ENCODE assay signal across 8 cellular contexts in genomic region chr2:6945087-6945813, GRCh38.
DNase-seq lines count a peak whose midpoint lies in the region; ATAC-seq and TF ChIP-seq lines count a peak whose summit lies in the region.

No MANE protein-coding gene starts in this region.

- H3K36me3 Mint-ChIP-seq in activated naive CD4-positive, alpha-beta T cell treated with anti-CD3 and anti-CD28 coated beads, Interleukin-2, amount 50 U/mL, for 24 hours: peaks cover 33% of the 10 kb centered on the region
- H3K36me3 Mint-ChIP-seq in activated naive CD4-positive, alpha-beta T cell treated with anti-CD3 and anti-CD28 coated beads, Interleukin-2, amount 10 ng/mL, durations not matched to agents 7 days and 5 days: peaks cover 66% of the 10 kb centered on the region

- H3K9me3 ChIP-seq in subcutaneous abdominal adipose tissue (ENCODE audit: control insufficient read depth in 5 of 5, low read length in 5 of 5): no peaks in the 10 kb centered on the region

- H3K27me3 ChIP-seq in subcutaneous abdominal adipose tissue (ENCODE audit: control insufficient read depth in 5 of 5, insufficient read depth in 4 of 5, low read length in 5 of 5): no peaks in the 10 kb centered on the region

- H3K4me1 Mint-ChIP-seq in activated naive CD4-positive, alpha-beta T cell treated with anti-CD3 and anti-CD28 coated beads, Interleukin-2, amount 50 U/mL, for 24 hours: peaks cover 73% of the 10 kb centered on the region
- H3K4me1 Mint-ChIP-seq in activated naive CD4-positive, alpha-beta T cell treated with anti-CD3 and anti-CD28 coated beads, Interleukin-2, amount 10 ng/mL, durations not matched to agents 7 days and 5 days: peaks cover 37% of the 10 kb centered on the region

- ATAC-seq in HG02970 (IDR thresholded peaks at IDR 0.05; ENCODE audit: low FRiP score, unreplicated experiment): peak; percentile 82

- H3K27me3 Mint-ChIP-seq in activated naive CD4-positive, alpha-beta T cell treated with anti-CD3 and anti-CD28 coated beads, Interleukin-2, amount 50 U/mL, for 24 hours: no peaks in the 10 kb centered on the region
- no peaks in the 10 kb centered on the region for H3K27me3 Mint-ChIP-seq in activated naive CD4-positive, alpha-beta T cell treated with anti-CD3 and anti-CD28 coated beads, Interleukin-2, amount 10 ng/mL, durations not matched to agents 7 days and 5 days

- no peaks in the 10 kb centered on the region for H3K9me3 Mint-ChIP-seq in activated naive CD4-positive, alpha-beta T cell treated with anti-CD3 and anti-CD28 coated beads, Interleukin-2, amount 50 U/mL, for 24 hours
- H3K9me3 Mint-ChIP-seq in activated naive CD4-positive, alpha-beta T cell treated with anti-CD3 and anti-CD28 coated beads, Interleukin-2, amount 10 ng/mL, durations not matched to agents 7 days and 5 days: no peaks in the 10 kb centered on the region

- CTCF ChIA-PET in activated naive CD4-positive, alpha-beta T cell treated with anti-CD3 and anti-CD28 coated beads, Interleukin-2, amount 10 ng/mL, durations not matched to agents 7 days and 5 days (lab: Charles Lee): no interaction called here

- H3K27ac ChIP-seq in VCaP (peak overlapping the region; percentile 52), subcutaneous abdominal adipose tissue (ENCODE audit: low read depth, low read length) (peak overlapping the region; percentile 78)

- H3K4me3 ChIP-seq in subcutaneous abdominal adipose tissue (ENCODE audit: low read depth in 1 of 5, low read length in 5 of 5): no peak overlapping the region

- DNase-seq in activated naive CD4-positive, alpha-beta T cell treated with anti-CD3 and anti-CD28 coated beads, Interleukin-2, amount 10 ng/mL, durations not matched to agents 7 days and 5 days: no peak
- DNase-seq in DMS153 (lab: John Stamatoyannopoulos, UW) (no peak), NCI-H345 treated with DMSO at 0.1 percent for 48 hours (lab: John Stamatoyannopoulos, UW; ENCODE audit: unreplicated experiment) (no peak), AG08396 (ENCODE audit: low spot score) (no peak)

- H3K9ac ChIP-seq in subcutaneous abdominal adipose tissue (ENCODE audit: low read length in 5 of 5): peak overlapping the region in 4 of 5 donors; percentile 10 to 65 (median 29)

- H3K4me1 ChIP-seq in subcutaneous abdominal adipose tissue (ENCODE audit: control insufficient read depth in 5 of 5, insufficient read depth in 5 of 5, low read length in 5 of 5): peaks cover 0 to 31% (median 29%) of the 10 kb centered on the region in 5 donors

- H3K4me3 Mint-ChIP-seq in activated naive CD4-positive, alpha-beta T cell treated with anti-CD3 and anti-CD28 coated beads, Interleukin-2, amount 50 U/mL, for 24 hours: no peak overlapping the region
- no peak overlapping the region for H3K4me3 Mint-ChIP-seq in activated naive CD4-positive, alpha-beta T cell treated with anti-CD3 and anti-CD28 coated beads, Interleukin-2, amount 10 ng/mL, durations not matched to agents 7 days and 5 days

- peak overlapping the region; percentile 91 for H3K27ac Mint-ChIP-seq in activated naive CD4-positive, alpha-beta T cell treated with anti-CD3 and anti-CD28 coated beads, Interleukin-2, amount 50 U/mL, for 24 hours
- no peak overlapping the region for H3K27ac Mint-ChIP-seq in activated naive CD4-positive, alpha-beta T cell treated with anti-CD3 and anti-CD28 coated beads, Interleukin-2, amount 10 ng/mL, durations not matched to agents 7 days and 5 days

- no peak for TF ChIP-seq CTCF in VCaP (conservative IDR thresholded peaks at IDR 0.05)

- peaks cover 0 to 15% (median 9%) of the 10 kb centered on the region in 5 donors for H3K36me3 ChIP-seq in subcutaneous abdominal adipose tissue (ENCODE audit: control insufficient read depth in 5 of 5, insufficient read depth in 5 of 5, low read length in 5 of 5)
